In the genomic region with DNA sequence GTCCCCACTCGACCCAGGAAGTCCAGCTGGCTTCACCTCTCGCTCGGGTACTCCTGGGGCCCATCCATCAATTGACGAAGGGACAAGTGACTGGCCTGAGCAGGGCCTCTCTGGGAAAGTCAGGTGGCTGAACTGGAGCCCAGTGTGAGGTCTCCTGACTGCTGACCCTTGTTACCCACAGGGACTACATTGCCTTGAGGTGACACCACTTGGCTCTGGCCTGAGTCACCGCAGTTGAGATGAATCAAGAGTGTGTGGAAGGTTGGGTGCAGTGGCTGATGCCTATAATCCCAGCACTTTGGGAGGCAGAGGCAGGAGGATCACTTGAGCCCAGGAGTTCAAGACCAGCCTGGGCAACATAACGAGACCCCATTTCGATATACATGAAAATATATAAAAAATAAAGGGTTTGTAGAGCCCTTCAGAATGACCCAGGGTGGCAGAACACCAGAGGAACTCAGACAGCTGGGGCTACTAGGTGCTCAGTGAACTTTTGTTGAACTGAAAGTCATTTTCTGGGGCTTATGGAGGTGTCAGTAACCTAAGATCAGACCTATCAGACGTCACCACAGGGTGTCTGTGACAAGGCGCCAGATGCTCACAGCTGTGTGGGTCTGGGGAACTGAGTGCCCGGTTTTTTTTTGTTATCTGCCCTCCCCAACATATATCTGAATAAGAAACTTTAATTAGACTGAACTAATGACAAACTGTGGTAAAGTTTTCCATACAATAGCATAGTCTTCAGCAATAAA, we compare ENCODE assay signal across 1 cellular context.
TF ChIP-seq lines count a peak whose summit lies in the region.

No MANE protein-coding gene starts in this region.

TF ChIP-seq in HepG2, 621 proteins besides CTCF, POLR2A, EP300 and RAD21:
- TF ChIP-seq BHLHE40 (IDR thresholded peaks at IDR 0.05; ENCODE audit: low read length), result 0 out of 2 replicates have a peak, but pooled peaks have one; percentile 7
- TF ChIP-seq ZNF776 (CRISPR knock-in tag; IDR thresholded peaks at IDR 0.05), result no peak
- TF ChIP-seq ZNF709 (CRISPR knock-in tag; IDR thresholded peaks at IDR 0.05), result no peak
- no peak for TF ChIP-seq ZNF567 (CRISPR knock-in tag; IDR thresholded peaks at IDR 0.05; ENCODE audit: borderline replicate concordance)
- no peak for TF ChIP-seq ZBTB26 (CRISPR knock-in tag; IDR thresholded peaks at IDR 0.05; ENCODE audit: borderline replicate concordance)
- TF ChIP-seq ZIK1 (CRISPR knock-in tag; IDR thresholded peaks at IDR 0.05; ENCODE audit: borderline replicate concordance, low read depth), result no peak
- TF ChIP-seq YEATS2 (CRISPR knock-in tag; IDR thresholded peaks at IDR 0.05; ENCODE audit: borderline replicate concordance), result no peak
- TF ChIP-seq, protein P1, sequence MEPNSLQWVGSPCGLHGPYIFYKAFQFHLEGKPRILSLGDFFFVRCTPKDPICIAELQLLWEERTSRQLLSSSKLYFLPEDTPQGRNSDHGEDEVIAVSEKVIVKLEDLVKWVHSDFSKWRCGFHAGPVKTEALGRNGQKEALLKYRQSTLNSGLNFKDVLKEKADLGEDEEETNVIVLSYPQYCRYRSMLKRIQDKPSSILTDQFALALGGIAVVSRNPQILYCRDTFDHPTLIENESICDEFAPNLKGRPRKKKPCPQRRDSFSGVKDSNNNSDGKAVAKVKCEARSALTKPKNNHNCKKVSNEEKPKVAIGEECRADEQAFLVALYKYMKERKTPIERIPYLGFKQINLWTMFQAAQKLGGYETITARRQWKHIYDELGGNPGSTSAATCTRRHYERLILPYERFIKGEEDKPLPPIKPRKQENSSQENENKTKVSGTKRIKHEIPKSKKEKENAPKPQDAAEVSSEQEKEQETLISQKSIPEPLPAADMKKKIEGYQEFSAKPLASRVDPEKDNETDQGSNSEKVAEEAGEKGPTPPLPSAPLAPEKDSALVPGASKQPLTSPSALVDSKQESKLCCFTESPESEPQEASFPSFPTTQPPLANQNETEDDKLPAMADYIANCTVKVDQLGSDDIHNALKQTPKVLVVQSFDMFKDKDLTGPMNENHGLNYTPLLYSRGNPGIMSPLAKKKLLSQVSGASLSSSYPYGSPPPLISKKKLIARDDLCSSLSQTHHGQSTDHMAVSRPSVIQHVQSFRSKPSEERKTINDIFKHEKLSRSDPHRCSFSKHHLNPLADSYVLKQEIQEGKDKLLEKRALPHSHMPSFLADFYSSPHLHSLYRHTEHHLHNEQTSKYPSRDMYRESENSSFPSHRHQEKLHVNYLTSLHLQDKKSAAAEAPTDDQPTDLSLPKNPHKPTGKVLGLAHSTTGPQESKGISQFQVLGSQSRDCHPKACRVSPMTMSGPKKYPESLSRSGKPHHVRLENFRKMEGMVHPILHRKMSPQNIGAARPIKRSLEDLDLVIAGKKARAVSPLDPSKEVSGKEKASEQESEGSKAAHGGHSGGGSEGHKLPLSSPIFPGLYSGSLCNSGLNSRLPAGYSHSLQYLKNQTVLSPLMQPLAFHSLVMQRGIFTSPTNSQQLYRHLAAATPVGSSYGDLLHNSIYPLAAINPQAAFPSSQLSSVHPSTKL (CRISPR knock-in tag; IDR thresholded peaks at IDR 0.05), result no peak
- TF ChIP-seq ZSCAN9 (CRISPR knock-in tag; IDR thresholded peaks at IDR 0.05; ENCODE audit: borderline replicate concordance), result no peak
- no peak for TF ChIP-seq ZNF772 (CRISPR knock-in tag; IDR thresholded peaks at IDR 0.05)
- TF ChIP-seq ZNF10 (CRISPR knock-in tag; IDR thresholded peaks at IDR 0.05; ENCODE audit: borderline replicate concordance, low read depth), result no peak
- no peak for TF ChIP-seq GABPA (IDR thresholded peaks at IDR 0.05; ENCODE audit: low read depth, low read length)
- no peak for TF ChIP-seq GABPA (CRISPR knock-in tag; IDR thresholded peaks at IDR 0.05; ENCODE audit: low read depth)
- TF ChIP-seq AHR (CRISPR knock-in tag; IDR thresholded peaks at IDR 0.05), result no peak
- TF ChIP-seq, protein P2, sequence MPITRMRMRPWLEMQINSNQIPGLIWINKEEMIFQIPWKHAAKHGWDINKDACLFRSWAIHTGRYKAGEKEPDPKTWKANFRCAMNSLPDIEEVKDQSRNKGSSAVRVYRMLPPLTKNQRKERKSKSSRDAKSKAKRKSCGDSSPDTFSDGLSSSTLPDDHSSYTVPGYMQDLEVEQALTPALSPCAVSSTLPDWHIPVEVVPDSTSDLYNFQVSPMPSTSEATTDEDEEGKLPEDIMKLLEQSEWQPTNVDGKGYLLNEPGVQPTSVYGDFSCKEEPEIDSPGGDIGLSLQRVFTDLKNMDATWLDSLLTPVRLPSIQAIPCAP (CRISPR knock-in tag; IDR thresholded peaks at IDR 0.05; ENCODE audit: low read depth), result no peak
- peak; percentile 94 for TF ChIP-seq ZNF7 (CRISPR knock-in tag; IDR thresholded peaks at IDR 0.05)
- TF ChIP-seq ZEB1 (IDR thresholded peaks at IDR 0.05; ENCODE audit: insufficient replicate concordance, low read depth), result no peak
- no peak for TF ChIP-seq JARID2 (CRISPR knock-in tag; IDR thresholded peaks at IDR 0.05; ENCODE audit: insufficient replicate concordance)
TF ChIP-seq in HepG2: peak in this region for 2.
